ENCODE assay signal across 24 cellular contexts in the genomic region with DNA sequence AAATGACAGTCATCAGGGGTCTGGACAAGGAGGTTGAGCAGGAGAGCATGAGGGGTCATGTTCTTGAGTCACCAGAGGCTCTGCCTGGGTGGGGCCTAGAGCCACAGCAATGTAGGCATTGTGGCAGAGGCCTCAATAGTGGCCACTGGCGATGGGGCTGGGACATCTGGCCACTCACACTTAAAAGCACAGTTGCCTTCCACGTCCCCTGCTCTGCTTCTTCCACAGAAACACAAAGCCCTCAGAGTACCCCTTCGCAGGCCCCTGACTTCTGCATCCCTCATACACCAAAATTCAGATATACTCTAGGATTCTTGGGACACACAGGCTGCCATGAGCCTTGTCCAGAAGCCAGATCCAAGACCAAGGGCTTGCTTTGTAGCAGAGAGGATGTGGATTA. TPM values are rescaled to one million over a fixed set of nuclear protein-coding genes. Genes with fewer than 3 reads are reported as not detected.
DNase-seq lines count a peak whose midpoint lies in the region; ATAC-seq, FAIRE-seq and TF ChIP-seq lines count a peak whose summit lies in the region.
"Had no signal": no experiment of that assay in that cellular context is flagged by ENCODE, and none has a peak within 500 bp of the region (broad histone marks: within the 10 kb centered on the region; RNA-seq: fewer than 3 reads in every experiment).

No MANE protein-coding gene starts in this region.

- no peak overlapping the region for H3K27ac ChIP-seq in esophagus muscularis mucosa (replicated peaks in 1 of 4)
- no peak overlapping the region for H3K27ac ChIP-seq in HepG2 (ENCODE audit: extremely low read length, insufficient read depth, low read length)
- H3K27ac ChIP-seq: A549; BLaER1 treated with 17β-estradiol and CSF1 and Interleukin-3, amounts not matched to agents 10 nM and 100 nM had no signal

- ATAC-seq in HepG2 (no peak), HG02970 (IDR thresholded peaks at IDR 0.05; ENCODE audit: low FRiP score, unreplicated experiment) (no peak)
- ATAC-seq: A549, GM12878, GM23338 had no signal

- FAIRE-seq in HepG2 (lab: Jason Lieb, UNC) = no peak
- FAIRE-seq: A549, D721Med, GM12878 had no signal

- H3K27ac Mint-ChIP-seq in osteocyte (ENCODE audit: unreplicated experiment) = no peak overlapping the region
- H3K27ac Mint-ChIP-seq: CD14-positive monocyte; CD4-positive, alpha-beta T cell; CD8-positive, alpha-beta memory T cell; GM23338 had no signal

- CTCF ChIA-PET in HepG2 (lab: Yijun Ruan, JAX; ENCODE audit: low intra/inter-chr PET ratio, low total read pairs) = no interaction called here

- POLR2A ChIA-PET in HepG2 (lab: Yijun Ruan, JAX) = interaction anchor here (2.1 kb wide), 1 partner anchor 14 kb away, joined by 6 read pairs; no protein-coding TSS in a partner anchor

- no peak for TF ChIP-seq POLR2A in esophagus muscularis mucosa (IDR thresholded peaks at IDR 0.05; ENCODE audit: low read depth)
- TF ChIP-seq POLR2A in HepG2 (IDR thresholded peaks at IDR 0.05; ENCODE audit: insufficient read depth in 1 of 2, low read depth in 2 of 2, low read length in 2 of 2) = no peak

- TF ChIP-seq CTCF in esophagus muscularis mucosa (IDR thresholded peaks at IDR 0.05) = no peak
- no peak for TF ChIP-seq CTCF in HepG2 (CRISPR knock-in tag; IDR thresholded peaks at IDR 0.05)
- TF ChIP-seq CTCF in osteocyte (IDR thresholded peaks at IDR 0.05) = no peak

- no peaks in the 10 kb centered on the region for H3K36me3 Mint-ChIP-seq in osteocyte (ENCODE audit: unreplicated experiment)
- H3K36me3 Mint-ChIP-seq: CD14-positive monocyte had no signal

- H3K79me2 ChIP-seq in HepG2 (ENCODE audit: insufficient read depth, low read length) = no peaks in the 10 kb centered on the region

- in situ Hi-C loops in HepG2 (cut with HindIII; ENCODE audit: extremely low pct_ligation_motif_present, low pct_unique_long_range_greater_than_20kb) = no loop called here

- no peaks in the 10 kb centered on the region for H3K9me3 Mint-ChIP-seq in osteocyte (ENCODE audit: unreplicated experiment)
- H3K9me3 Mint-ChIP-seq: CD4-positive, alpha-beta T cell; GM23338 had no signal

- 89% methylated on average over 3 of the region's 3 CpGs for WGBS in esophagus muscularis mucosa
- WGBS in HepG2 (ENCODE audit: low lambda C conversion rate) = 100% methylated on average over 1 of the region's 3 CpGs

- peaks cover 11% of the 10 kb centered on the region for H3K27me3 Mint-ChIP-seq in osteocyte (ENCODE audit: unreplicated experiment)
- H3K27me3 Mint-ChIP-seq: CD4-positive, alpha-beta T cell had no signal

- no peak overlapping the region for H3K4me3 ChIP-seq in esophagus muscularis mucosa
- no peak overlapping the region for H3K4me3 ChIP-seq in HepG2 (replicated peaks in 1 of 3; ENCODE audit: insufficient read depth in 1 of 3, low read depth in 2 of 3, low read length in 3 of 3)
- H3K4me3 ChIP-seq: A549; BLaER1 treated with 17β-estradiol and CSF1 and Interleukin-3, amounts not matched to agents 10 nM and 100 nM; GM12878; GM23338 had no signal

- DNase-seq in esophagus muscularis mucosa (ENCODE audit: extremely low spot score) (peak; percentile 68), HepG2 (ENCODE audit: low spot score) (no peak), osteocyte (ENCODE audit: extremely low spot score, unreplicated experiment) (peak; percentile 54), GOT3 (lab: John Stamatoyannopoulos, UW) (no peak), NCI-H2107 (lab: John Stamatoyannopoulos, UW) (no peak)
- DNase-seq: 8988T; ACHN; AML-193; BE2C; CD4-positive, alpha-beta T cell; CD8-positive, alpha-beta memory T cell; DMS 273 treated with DMSO at 0.1 percent for 48 hours; DMS79; EL; GDM1; H7; HCEC 1CT had no signal

- no peak overlapping the region for H2AFZ ChIP-seq in HepG2 (ENCODE audit: low read length)
- H2AFZ ChIP-seq: GM23338 had no signal

- TF ChIP-seq RAD21 in HepG2 (CRISPR knock-in tag; IDR thresholded peaks at IDR 0.05) = no peak

- intact Hi-C loops in esophagus muscularis mucosa (cut with DNase I) (no loop called here), HepG2 (cut with micrococcal nuclease; ENCODE audit: unreplicated experiment) (no loop called here)

- no peaks in the 10 kb centered on the region for H4K20me1 ChIP-seq in HepG2 (ENCODE audit: insufficient read depth, low read length)
- H4K20me1 ChIP-seq: BLaER1 treated with 17β-estradiol and CSF1 and Interleukin-3, amounts not matched to agents 10 nM and 100 nM had no signal

- H3K4me3 Mint-ChIP-seq in osteocyte (ENCODE audit: unreplicated experiment) = no peak overlapping the region
- H3K4me3 Mint-ChIP-seq: CD14-positive monocyte; CD4-positive, alpha-beta T cell; CD8-positive, alpha-beta memory T cell; GM23338 had no signal

- H3K27me3 ChIP-seq in esophagus muscularis mucosa (no peaks in the 10 kb centered on the region), HepG2 (ENCODE audit: control insufficient read depth in 1 of 2, insufficient read depth in 2 of 2, low read length in 2 of 2) (no peaks in the 10 kb centered on the region)
- H3K27me3 ChIP-seq: BLaER1 treated with 17β-estradiol and CSF1 and Interleukin-3, amounts not matched to agents 10 nM and 100 nM had no signal

- no peaks in the 10 kb centered on the region for H3K36me3 ChIP-seq in esophagus muscularis mucosa
- no peaks in the 10 kb centered on the region for H3K36me3 ChIP-seq in HepG2 (replicated peaks in 1 of 2; ENCODE audit: control insufficient read depth in 1 of 2, insufficient read depth in 2 of 2, low read length in 2 of 2)
- H3K36me3 ChIP-seq: BE2C; BLaER1 treated with 17β-estradiol and CSF1 and Interleukin-3, amounts not matched to agents 10 nM and 100 nM had no signal

- TF ChIP-seq EP300 in esophagus muscularis mucosa (IDR thresholded peaks at IDR 0.05) (no peak), HepG2 (IDR thresholded peaks at IDR 0.05; ENCODE audit: low read depth in 2 of 2, low read length in 2 of 2) (no peak), HepG2 (CRISPR knock-in tag; IDR thresholded peaks at IDR 0.05; ENCODE audit: borderline replicate concordance) (no peak)

- no peaks in the 10 kb centered on the region for H3K9me3 ChIP-seq in esophagus muscularis mucosa
- no peaks in the 10 kb centered on the region for H3K9me3 ChIP-seq in HepG2 (ENCODE audit: low read length)
- H3K9me3 ChIP-seq: A549; BE2C; BLaER1 treated with 17β-estradiol and CSF1 and Interleukin-3, amounts not matched to agents 10 nM and 100 nM had no signal

- no peaks in the 10 kb centered on the region for H3K4me1 ChIP-seq in esophagus muscularis mucosa
- peaks cover 73% of the 10 kb centered on the region for H3K4me1 ChIP-seq in HepG2 (ENCODE audit: insufficient read depth, low read length)
- H3K4me1 ChIP-seq: A549, BE2C had no signal

- BruUV-seq in HepG2 (replicated peaks; lab: Mats Ljungman, UMichigan) = no TSS peak

- no peak overlapping the region for H3K4me2 ChIP-seq in HepG2 (ENCODE audit: low read depth, low read length)
- H3K4me2 ChIP-seq: A549; BLaER1 treated with 17β-estradiol and CSF1 and Interleukin-3, amounts not matched to agents 10 nM and 100 nM; GM23338 had no signal

- no peaks in the 10 kb centered on the region for H3K4me1 Mint-ChIP-seq in osteocyte (ENCODE audit: unreplicated experiment)
- H3K4me1 Mint-ChIP-seq: CD8-positive, alpha-beta memory T cell had no signal

- no peak overlapping the region for H3K9ac ChIP-seq in HepG2 (ENCODE audit: insufficient read depth, low read depth, low read length)
- H3K9ac ChIP-seq: BLaER1 treated with 17β-estradiol and CSF1 and Interleukin-3, amounts not matched to agents 10 nM and 100 nM had no signal

RNA-seq across cellular contexts. Expression of a gene that starts 2.2 kb away (rescaled TPM):
- total RNA-seq in esophagus muscularis mucosa (not detected), HepG2 (2016; rRNA removed; fragmentation: Illumina TruSeq; extraction: Trizol) (not detected in 2 replicates), osteocyte (not detected in 2 replicates)
- total RNA-seq in HepG2 (2016; cell fraction: cytosol; rRNA removed; fragmentation: Illumina TruSeq; extraction: Trizol; ENCODE audit: low read depth) = not detected in 2 replicates
- not detected in 2 replicates for total RNA-seq in HepG2 (2016; cell fraction: insoluble cytoplasmic fraction; rRNA removed; fragmentation: Illumina TruSeq; extraction: Trizol)
- not detected in 2 replicates for total RNA-seq in HepG2 (2016; cell fraction: membrane; rRNA removed; fragmentation: Illumina TruSeq; extraction: Trizol)
- total RNA-seq in HepG2 (2016; cell fraction: nucleus; rRNA removed; fragmentation: Illumina TruSeq; extraction: Trizol) = not detected in 2 replicates
- 0.17 and 0.18 TPM in 2 replicates for polyA plus RNA-seq in HepG2 (2011; rRNA removed)
- 0.09 and 0.22 TPM in 2 replicates for polyA plus RNA-seq in HepG2 (2011; cell fraction: cytosol; rRNA removed)
- 0.16 TPM in 1 of 2 replicates, not detected in the other for polyA plus RNA-seq in HepG2 (2011; cell fraction: nucleus; rRNA removed)
- polyA plus RNA-seq in HepG2 (2012) = 0.12 and 0.30 TPM in 2 replicates
- polyA plus RNA-seq in HepG2 (2016; cell fraction: cytosol; fragmentation: Illumina TruSeq; extraction: Trizol; ENCODE audit: low read depth) = not detected in 2 replicates
- not detected in 2 replicates for polyA plus RNA-seq in HepG2 (2016; cell fraction: insoluble cytoplasmic fraction; fragmentation: Illumina TruSeq; extraction: Trizol; ENCODE audit: low read depth)
- polyA plus RNA-seq in HepG2 (2016; cell fraction: membrane; fragmentation: Illumina TruSeq; extraction: Trizol; ENCODE audit: low read depth) = not detected in 2 replicates
- not detected in 2 replicates for polyA plus RNA-seq in HepG2 (2016; cell fraction: nucleus; fragmentation: Illumina TruSeq; extraction: Trizol; ENCODE audit: insufficient read depth, low read depth)
- not detected in 2 replicates for polyA minus RNA-seq in HepG2 (2011; rRNA and poly(A)+ RNA removed; ENCODE audit: low replicate concordance)
- not detected in 2 replicates for polyA minus RNA-seq in HepG2 (2011; cell fraction: cytosol; rRNA and poly(A)+ RNA removed)
- not detected in 2 replicates for polyA minus RNA-seq in HepG2 (2011; cell fraction: nucleus; rRNA and poly(A)+ RNA removed)
- total RNA-seq: CD4-positive, alpha-beta T cell; CD8-positive, alpha-beta memory T cell; GM12878; GM23338; H7 had no signal
- polyA plus RNA-seq: A549; CD8-positive, alpha-beta memory T cell had no signal

RNA-seq across cellular contexts. Expression of a gene that starts 27.8 kb away (rescaled TPM):
- total RNA-seq in esophagus muscularis mucosa (100 to 1,000 TPM; 185 to 291 (median 211) TPM), HepG2 (2016; rRNA removed; fragmentation: Illumina TruSeq; extraction: Trizol) (277 and 333 TPM in 2 replicates), osteocyte (245 and 279 TPM in 2 replicates)
- 66.7 and 68.4 TPM in 2 replicates for total RNA-seq in HepG2 (2016; cell fraction: cytosol; rRNA removed; fragmentation: Illumina TruSeq; extraction: Trizol; ENCODE audit: low read depth)
- total RNA-seq in HepG2 (2016; cell fraction: insoluble cytoplasmic fraction; rRNA removed; fragmentation: Illumina TruSeq; extraction: Trizol) = 277 and 309 TPM in 2 replicates
- 68.2 and 70.5 TPM in 2 replicates for total RNA-seq in HepG2 (2016; cell fraction: membrane; rRNA removed; fragmentation: Illumina TruSeq; extraction: Trizol)
- 278 and 311 TPM in 2 replicates for total RNA-seq in HepG2 (2016; cell fraction: nucleus; rRNA removed; fragmentation: Illumina TruSeq; extraction: Trizol)
- 189 and 218 TPM in 2 replicates for polyA plus RNA-seq in HepG2 (2011; rRNA removed)
- polyA plus RNA-seq in HepG2 (2011; cell fraction: cytosol; rRNA removed) = 169 and 242 TPM in 2 replicates
- polyA plus RNA-seq in HepG2 (2011; cell fraction: nucleus; rRNA removed) = 586 and 686 TPM in 2 replicates
- polyA plus RNA-seq in HepG2 (2012) = 376 and 529 TPM in 2 replicates
- 22.7 and 25.6 TPM in 2 replicates for polyA plus RNA-seq in HepG2 (2016; cell fraction: cytosol; fragmentation: Illumina TruSeq; extraction: Trizol; ENCODE audit: low read depth)
- polyA plus RNA-seq in HepG2 (2016; cell fraction: insoluble cytoplasmic fraction; fragmentation: Illumina TruSeq; extraction: Trizol; ENCODE audit: low read depth) = 415 and 444 TPM in 2 replicates
- polyA plus RNA-seq in HepG2 (2016; cell fraction: membrane; fragmentation: Illumina TruSeq; extraction: Trizol; ENCODE audit: low read depth) = 45.5 and 47.3 TPM in 2 replicates
- polyA plus RNA-seq in HepG2 (2016; cell fraction: nucleus; fragmentation: Illumina TruSeq; extraction: Trizol; ENCODE audit: insufficient read depth, low read depth) = 410 and 415 TPM in 2 replicates
- 99.8 and 128 TPM in 2 replicates for polyA minus RNA-seq in HepG2 (2011; rRNA and poly(A)+ RNA removed; ENCODE audit: low replicate concordance)
- polyA minus RNA-seq in HepG2 (2011; cell fraction: cytosol; rRNA and poly(A)+ RNA removed) = 61.5 and 65.7 TPM in 2 replicates
- polyA minus RNA-seq in HepG2 (2011; cell fraction: nucleus; rRNA and poly(A)+ RNA removed) = 704 and 755 TPM in 2 replicates

Comparison
In these comparisons a context has a peak if more than half of its experiments do, and no peak if none do; other contexts are left out.
1. DNase-seq: peak in esophagus muscularis mucosa (single experiment) and osteocyte (single experiment); none in HepG2 (single experiment), GOT3 (single experiment) and NCI-H2107 (single experiment).